Comparison of ENCODE assay signal across 1 cellular context in genomic region chr7:16721541-16721940, GRCh38.
TF ChIP-seq lines count a peak whose summit lies in the region.

No MANE protein-coding gene starts in this region.

TF ChIP-seq in K562, 482 proteins besides CTCF, POLR2A, EP300 and RAD21:
- TF ChIP-seq RERE (CRISPR knock-in tag; IDR thresholded peaks at IDR 0.05; ENCODE audit: borderline replicate concordance) (no peak), NFIC (IDR thresholded peaks at IDR 0.05) (no peak), ZBTB11 (CRISPR knock-in tag; IDR thresholded peaks at IDR 0.05) (no peak), FIP1L1 (IDR thresholded peaks at IDR 0.05; ENCODE audit: low read depth, low read length, poor library complexity, severe bottlenecking) (no peak), PCBP1 (IDR thresholded peaks at IDR 0.05; ENCODE audit: low read depth, low read length, poor library complexity, severe bottlenecking) (no peak), ZNF24 (IDR thresholded peaks at IDR 0.05) (no peak), CBFA2T3 (IDR thresholded peaks at IDR 0.05) (peak; percentile 22; the same call in 1 of the 2 replicates), ZFP1 (CRISPR knock-in tag; IDR thresholded peaks at IDR 0.05) (no peak), ELF2 (CRISPR knock-in tag; IDR thresholded peaks at IDR 0.05) (no peak), ZNF76 (CRISPR knock-in tag; IDR thresholded peaks at IDR 0.05; ENCODE audit: borderline replicate concordance) (no peak), TFE3 (CRISPR knock-in tag; IDR thresholded peaks at IDR 0.05) (no peak), SREBF1 (IDR thresholded peaks at IDR 0.05; ENCODE audit: borderline replicate concordance, low read depth, low read length) (no peak), E2F6 (IDR thresholded peaks at IDR 0.05; ENCODE audit: borderline replicate concordance in 1 of 2, extremely low read depth in 1 of 2, insufficient read depth in 1 of 2, insufficient read length in 1 of 2, low read depth in 1 of 2, low read length in 1 of 2, poor library complexity in 1 of 2, severe bottlenecking in 1 of 2) (no peak), HMBOX1 (IDR thresholded peaks at IDR 0.05) (no peak), ZZZ3 (IDR thresholded peaks at IDR 0.05) (no peak), ZNF592 (IDR thresholded peaks at IDR 0.05) (no peak), CHD7 (IDR thresholded peaks at IDR 0.05; ENCODE audit: low read depth, low read length) (no peak), IRF2 (CRISPR knock-in tag; IDR thresholded peaks at IDR 0.05) (no peak), DMBX1 (CRISPR knock-in tag; IDR thresholded peaks at IDR 0.05; ENCODE audit: borderline replicate concordance) (peak; percentile 12; the same call in 1 of the 2 replicates), DDX20 (tag; IDR thresholded peaks at IDR 0.05; ENCODE audit: low read depth) (no peak), EGR1 (conservative IDR thresholded peaks at IDR 0.05) (0 out of 2 replicates have a peak, but pooled peaks have one; percentile 19), TGIF2 (CRISPR knock-in tag; IDR thresholded peaks at IDR 0.05) (no peak), NR3C1 (CRISPR knock-in tag; IDR thresholded peaks at IDR 0.05) (no peak), SUPT5H (IDR thresholded peaks at IDR 0.05) (no peak)
TF ChIP-seq in K562: peak in this region for 3.
